Comparison of ENCODE assay signal across 14 cellular contexts in the genomic region with DNA sequence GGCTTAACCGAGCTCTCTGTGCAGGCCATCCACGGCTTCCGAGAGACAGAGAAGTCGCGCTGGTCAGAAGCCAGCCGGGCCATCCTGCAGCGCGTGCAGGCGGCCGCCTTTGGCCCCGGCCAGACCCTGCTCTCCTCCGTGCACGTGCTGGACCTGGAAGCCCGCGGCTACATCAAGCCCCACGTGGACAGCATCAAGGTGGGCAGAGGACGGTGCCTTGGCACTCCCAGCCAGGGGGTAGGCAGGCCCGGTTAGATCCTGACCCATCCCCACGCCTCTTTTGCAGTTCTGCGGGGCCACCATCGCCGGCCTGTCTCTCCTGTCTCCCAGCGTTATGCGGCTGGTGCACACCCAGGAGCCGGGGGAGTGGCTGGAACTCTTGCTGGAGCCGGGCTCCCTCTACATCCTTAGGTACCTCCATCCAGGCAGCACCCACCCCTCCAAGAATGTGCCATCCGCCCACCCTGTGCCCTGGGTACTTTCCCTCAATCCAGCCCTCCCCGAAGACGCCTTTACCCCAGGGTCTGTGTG. TPM values are rescaled to one million over a fixed set of nuclear protein-coding genes. Genes with fewer than 3 reads are reported as not detected.
DNase-seq lines count a peak whose midpoint lies in the region; ATAC-seq and TF ChIP-seq lines count a peak whose summit lies in the region.
"Had no signal": no experiment of that assay in that cellular context is flagged by ENCODE, and none has a peak within 500 bp of the region (broad histone marks: within the 10 kb centered on the region; RNA-seq: fewer than 3 reads in every experiment).

No MANE protein-coding gene starts in this region.

- no peak overlapping the region for H3K9ac ChIP-seq in skeletal muscle satellite cell (ENCODE audit: low read depth, low read length)

- no peak for TF ChIP-seq POLR2A in Peyer's patch (IDR thresholded peaks at IDR 0.05)

- no peak for DNase-seq in GM12864 (ENCODE audit: low read depth)
- no peak for DNase-seq in Peyer's patch
- DNase-seq in fibroblast of the aortic adventitia (ENCODE audit: low read depth): no peak
- DNase-seq in NCI-H748 (lab: John Stamatoyannopoulos, UW; ENCODE audit: unreplicated experiment): no peak
- DNase-seq in NCI-H2107 (lab: John Stamatoyannopoulos, UW): no peak
- DNase-seq in HuH-7.5 (ENCODE audit: low spot score): no peak
- DNase-seq in natural killer cell treated with Interleukin-12 subunit alpha and Interleukin-12 subunit beta and Interleukin-15 and Interleukin-18, amount 100 ng/mL, for 72 hours (ENCODE audit: low spot score): no peak
- DNase-seq: activated T-cell treated with anti-CD3 and anti-CD28 coated beads for 4 hours, KBM-7, thyroid gland had no signal

- H3K9me3 ChIP-seq in Peyer's patch (no peaks in the 10 kb centered on the region), skeletal muscle satellite cell (replicated peaks; ENCODE audit: low read length) (no peaks in the 10 kb centered on the region)
- H3K9me3 ChIP-seq: prostate gland, thyroid gland had no signal

- H3K27me3 ChIP-seq in Peyer's patch (no peaks in the 10 kb centered on the region), skeletal muscle satellite cell (ENCODE audit: control insufficient read depth, insufficient read depth, low read length) (no peaks in the 10 kb centered on the region)
- H3K27me3 ChIP-seq: thyroid gland had no signal

- peaks cover 16 to 18% of the 10 kb centered on the region in 2 donors for H3K4me1 Mint-ChIP-seq in natural killer cell treated with Interleukin-12 subunit alpha and Interleukin-12 subunit beta and Interleukin-15 and Interleukin-18, amount 100 ng/mL, for 72 hours (ENCODE audit: low read depth in 2 of 2)

- H3K36me3 ChIP-seq in Peyer's patch: peaks cover 0 to 21% (median 0%) of the 10 kb centered on the region in 3 donors
- peaks cover 10% of the 10 kb centered on the region for H3K36me3 ChIP-seq in skeletal muscle satellite cell (ENCODE audit: insufficient read depth, low read length)
- H3K36me3 ChIP-seq: prostate gland had no signal

- no peaks in the 10 kb centered on the region for H3K9me3 Mint-ChIP-seq in natural killer cell treated with Interleukin-12 subunit alpha and Interleukin-12 subunit beta and Interleukin-15 and Interleukin-18, amount 100 ng/mL, for 72 hours

- H3K27me3 Mint-ChIP-seq in natural killer cell treated with Interleukin-12 subunit alpha and Interleukin-12 subunit beta and Interleukin-15 and Interleukin-18, amount 100 ng/mL, for 72 hours: no peaks in the 10 kb centered on the region

- H3K27ac ChIP-seq in Peyer's patch: peak overlapping the region in 3 of 4 donors; percentile 98 to 100 (median 99)

- H3K4me1 ChIP-seq in Peyer's patch: peaks cover 0 to 15% (median 0%) of the 10 kb centered on the region in 4 donors
- H3K4me1 ChIP-seq in skeletal muscle satellite cell (ENCODE audit: control insufficient read depth, insufficient read depth, low read length): peaks cover 16% of the 10 kb centered on the region

- TF ChIP-seq CTCF in GM12864 (IDR thresholded peaks at IDR 0.05; ENCODE audit: low read depth, low read length, missing control alignments) (no peak), Peyer's patch (IDR thresholded peaks at IDR 0.05) (no peak), fibroblast of the aortic adventitia (IDR thresholded peaks at IDR 0.05; ENCODE audit: insufficient read depth, low read length) (no peak)

- peak overlapping the region in 1 of 2 donors; percentile 65 for H3K27ac Mint-ChIP-seq in natural killer cell treated with Interleukin-12 subunit alpha and Interleukin-12 subunit beta and Interleukin-15 and Interleukin-18, amount 100 ng/mL, for 72 hours

- peak overlapping the region; percentile 81 for H3K4me2 ChIP-seq in skeletal muscle satellite cell (ENCODE audit: low read length)

- H3K4me3 ChIP-seq in GM12864 (ENCODE audit: low read depth, low read length) (peak overlapping the region; percentile 58), Peyer's patch (no peak overlapping the region), fibroblast of the aortic adventitia (ENCODE audit: low read depth, low read length) (peak overlapping the region; percentile 70), skeletal muscle satellite cell (ENCODE audit: low read length) (no peak overlapping the region)

- peaks cover 4% of the 10 kb centered on the region for H3K36me3 Mint-ChIP-seq in natural killer cell treated with Interleukin-12 subunit alpha and Interleukin-12 subunit beta and Interleukin-15 and Interleukin-18, amount 100 ng/mL, for 72 hours

- ATAC-seq in natural killer cell treated with Interleukin-12 subunit alpha and Interleukin-12 subunit beta and Interleukin-15 and Interleukin-18, amount 100 ng/mL, for 72 hours: no peak

- H3K4me3 Mint-ChIP-seq in natural killer cell treated with Interleukin-12 subunit alpha and Interleukin-12 subunit beta and Interleukin-15 and Interleukin-18, amount 100 ng/mL, for 72 hours: no peak overlapping the region

RNA-seq across cellular contexts. Expression of gene PSPN, which starts 1.5 kb away (rescaled TPM):
- total RNA-seq in Peyer's patch: 1 to 10 TPM in 3 of 4 donors, under 1 TPM in 1; 0.83 to 5.2 (median 2.2) TPM
- 0.41 and 1.2 TPM in 2 replicates for total RNA-seq in fibroblast of the aortic adventitia (ENCODE audit: low replicate concordance)
- total RNA-seq in skeletal muscle satellite cell (2012; rRNA removed): 0.44 and 0.51 TPM in 2 replicates
- 1 to 10 TPM; 1.8 to 1.9 TPM for total RNA-seq in natural killer cell treated with Interleukin-12 subunit alpha and Interleukin-12 subunit beta and Interleukin-15 and Interleukin-18, amount 100 ng/mL, for 72 hours

RNA-seq across cellular contexts. Expression of gene ALKBH7, which starts 1.6 kb away (rescaled TPM):
- total RNA-seq in Peyer's patch (100 to 1,000 TPM in 2 of 4 donors, 10 to 100 TPM in 2; 51.2 to 121 (median 108) TPM), fibroblast of the aortic adventitia (ENCODE audit: low replicate concordance) (29.9 and 38.3 TPM in 2 replicates)
- 47.7 and 55.0 TPM in 2 replicates for total RNA-seq in skeletal muscle satellite cell (2012; rRNA removed)
- 10 to 100 TPM; 29.2 to 31.3 TPM for total RNA-seq in natural killer cell treated with Interleukin-12 subunit alpha and Interleukin-12 subunit beta and Interleukin-15 and Interleukin-18, amount 100 ng/mL, for 72 hours

RNA-seq across cellular contexts. Expression of gene CLPP, which starts 12.9 kb away (rescaled TPM):
- total RNA-seq in Peyer's patch (10 to 100 TPM; 62.9 to 79.9 (median 69.8) TPM), fibroblast of the aortic adventitia (ENCODE audit: low replicate concordance) (20.9 and 39.4 TPM in 2 replicates)
- 65.1 and 96.5 TPM in 2 replicates for total RNA-seq in skeletal muscle satellite cell (2012; rRNA removed)
- total RNA-seq in natural killer cell treated with Interleukin-12 subunit alpha and Interleukin-12 subunit beta and Interleukin-15 and Interleukin-18, amount 100 ng/mL, for 72 hours: 100 to 1,000 TPM; 115 to 146 TPM

RNA-seq across cellular contexts. Expression of gene GTF2F1, which starts 18.7 kb away (rescaled TPM):
- 10 to 100 TPM; 36.3 to 97.4 (median 54.0) TPM for total RNA-seq in Peyer's patch
- 33.6 and 59.2 TPM in 2 replicates for total RNA-seq in fibroblast of the aortic adventitia (ENCODE audit: low replicate concordance)
- total RNA-seq in skeletal muscle satellite cell (2012; rRNA removed): 39.5 and 42.4 TPM in 2 replicates
- total RNA-seq in natural killer cell treated with Interleukin-12 subunit alpha and Interleukin-12 subunit beta and Interleukin-15 and Interleukin-18, amount 100 ng/mL, for 72 hours: 10 to 100 TPM; 71.1 to 72.6 TPM

RNA-seq across cellular contexts. Expression of gene ACER1, which starts 40.8 kb away (rescaled TPM):
- under 1 TPM in 1 of 4 donors, not detected in 3; 0.67 TPM for total RNA-seq in Peyer's patch
- not detected in 2 replicates for total RNA-seq in fibroblast of the aortic adventitia (ENCODE audit: low replicate concordance)
- total RNA-seq in skeletal muscle satellite cell (2012; rRNA removed): not detected in 2 replicates
- not detected for total RNA-seq in natural killer cell treated with Interleukin-12 subunit alpha and Interleukin-12 subunit beta and Interleukin-15 and Interleukin-18, amount 100 ng/mL, for 72 hours
- total RNA-seq: fibroblast of villous mesenchyme, RPMI7951 had no signal

Comparison
In these comparisons a context has a peak if more than half of its experiments do, and no peak if none do; other contexts are left out.
1. H3K4me3 ChIP-seq: peak in GM12864 (single experiment) and fibroblast of the aortic adventitia (single experiment); none in Peyer's patch (0 of 4) and skeletal muscle satellite cell (single experiment).